ENCODE assay signal across 28 cellular contexts in the genomic region with DNA sequence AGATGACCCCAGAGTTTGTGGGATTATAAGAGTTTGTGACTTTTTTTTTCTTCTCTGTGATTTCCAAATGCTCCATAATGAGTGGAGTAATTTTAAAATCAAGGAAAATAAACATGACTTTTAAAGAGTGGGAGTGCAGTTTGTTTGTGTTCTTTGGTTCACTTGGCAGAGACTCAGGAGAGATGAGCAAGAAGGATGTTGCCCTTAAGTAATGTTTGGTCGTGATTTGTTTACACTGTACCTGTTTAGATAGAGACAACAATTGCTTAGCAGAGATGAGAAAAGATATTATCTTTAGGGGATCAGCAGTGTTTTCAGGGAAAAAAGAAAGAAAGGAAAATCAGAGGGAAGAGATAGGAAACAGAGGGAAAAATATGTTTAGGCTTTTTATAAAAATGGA.
DNase-seq lines count a peak whose midpoint lies in the region; ATAC-seq and TF ChIP-seq lines count a peak whose summit lies in the region.
"Had no signal": no experiment of that assay in that cellular context is flagged by ENCODE, and none has a peak within 500 bp of the region (broad histone marks: within the 10 kb centered on the region; RNA-seq: fewer than 3 reads in every experiment).

No MANE protein-coding gene starts in this region.

- TF ChIP-seq CTCF in AG09319 (IDR thresholded peaks at IDR 0.05; ENCODE audit: low read depth, low read length) (no peak), cardiac fibroblast (IDR thresholded peaks at IDR 0.05; ENCODE audit: low read depth, low read length) (no peak)

- no peaks in the 10 kb centered on the region for H3K9me3 ChIP-seq in SJCRH30 (replicated peaks)
- H3K9me3 ChIP-seq: breast epithelium, gastrocnemius medialis, testis, uterus had no signal

- H3K9me3 Mint-ChIP-seq in activated naive CD4-positive, alpha-beta T cell treated with anti-CD3 and anti-CD28 coated beads for 36 hours = peaks cover 3% of the 10 kb centered on the region
- H3K9me3 Mint-ChIP-seq: CD8-positive, alpha-beta T cell had no signal

- no peak overlapping the region for H3K4me3 ChIP-seq in cardiac fibroblast (replicated peaks in 1 of 2; ENCODE audit: low read depth in 2 of 2, low read length in 2 of 2)
- no peak overlapping the region for H3K4me3 ChIP-seq in SJCRH30
- H3K4me3 ChIP-seq: breast epithelium, gastrocnemius medialis, SK-N-MC, testis, uterus had no signal

- no peak overlapping the region for H3K4me3 Mint-ChIP-seq in activated naive CD4-positive, alpha-beta T cell treated with anti-CD3 and anti-CD28 coated beads for 36 hours
- H3K4me3 Mint-ChIP-seq: CD8-positive, alpha-beta T cell had no signal

- H3K27ac Mint-ChIP-seq in activated naive CD4-positive, alpha-beta T cell treated with anti-CD3 and anti-CD28 coated beads for 36 hours = no peak overlapping the region
- H3K27ac Mint-ChIP-seq: CD8-positive, alpha-beta T cell had no signal

- intact Hi-C loops in activated naive CD4-positive, alpha-beta T cell treated with anti-CD3 and anti-CD28 coated beads for 36 hours (cut with micrococcal nuclease) = no loop called here

- peak; percentile 44 for DNase-seq in AG09319 (ENCODE audit: extremely low read depth, low read depth)
- DNase-seq in LHCN-M2 (ENCODE audit: low read depth) = peak; percentile 36
- DNase-seq in cardiac fibroblast (ENCODE audit: low read depth in 2 of 2) = peak; percentile 45 to 72
- peak; percentile 88 for DNase-seq in iris pigment epithelial cell (ENCODE audit: low read depth)
- DNase-seq in NCI-H524 treated with DMSO at 0.1 percent for 48 hours (lab: John Stamatoyannopoulos, UW) = no peak
- DNase-seq in SJCRH30 = no peak
- no peak for DNase-seq in activated naive CD4-positive, alpha-beta T cell treated with anti-CD3 and anti-CD28 coated beads for 36 hours
- DNase-seq: activated CD4-positive, alpha-beta T cell treated with anti-CD3 and anti-CD28 coated beads, Interleukin-2, amount 50 U/mL, for 4 hours; activated CD8-positive, alpha-beta memory T cell treated with anti-CD3 and anti-CD28 coated beads, Interleukin-2, amount 50 U/mL, for 4 hours; activated effector memory CD4-positive, alpha-beta T cell treated with Interleukin-2 at 50 U/mL for 16 hours; CD8-positive, alpha-beta T cell; cortex of kidney; DMS53; gastrocnemius medialis; kidney; MM.1S; NCI-H1417 treated with DMSO at 0.1 percent for 48 hours; NCI-H2107; NK-92 treated with Interleukin-12 subunit alpha and Interleukin-12 subunit beta, amount 100 ng/mL, for 24 hours; RPMI8226; stimulated activated CD4-positive, alpha-beta T cell treated with anti-CD3 and anti-CD28 coated beads, Interleukin-2, amount 100 ng/mL, for 48 hours; stimulated activated naive CD4-positive, alpha-beta T cell; T-helper 2 cell; testis; uterus had no signal

- ATAC-seq in HG03571 (IDR thresholded peaks at IDR 0.05; ENCODE audit: unreplicated experiment) = no peak
- ATAC-seq: CD8-positive, alpha-beta T cell; gastrocnemius medialis had no signal

- H3K4me1 ChIP-seq in SJCRH30 = no peaks in the 10 kb centered on the region
- H3K4me1 ChIP-seq: breast epithelium, gastrocnemius medialis, testis, uterus had no signal

- no peaks in the 10 kb centered on the region for H3K4me1 Mint-ChIP-seq in activated naive CD4-positive, alpha-beta T cell treated with anti-CD3 and anti-CD28 coated beads for 36 hours (ENCODE audit: low read depth)

- H3K27me3 ChIP-seq in SJCRH30 = no peaks in the 10 kb centered on the region
- H3K27me3 ChIP-seq: breast epithelium, gastrocnemius medialis, testis, uterus had no signal

- no peaks in the 10 kb centered on the region for H3K27me3 Mint-ChIP-seq in activated naive CD4-positive, alpha-beta T cell treated with anti-CD3 and anti-CD28 coated beads for 36 hours (ENCODE audit: low read depth)

- H3K36me3 Mint-ChIP-seq in activated naive CD4-positive, alpha-beta T cell treated with anti-CD3 and anti-CD28 coated beads for 36 hours (ENCODE audit: low read depth) = no peaks in the 10 kb centered on the region
- H3K36me3 Mint-ChIP-seq: CD8-positive, alpha-beta T cell had no signal

- no peaks in the 10 kb centered on the region for H3K36me3 ChIP-seq in SJCRH30
- H3K36me3 ChIP-seq: breast epithelium, gastrocnemius medialis, uterus had no signal

- no peak overlapping the region for H3K27ac ChIP-seq in SJCRH30
- H3K27ac ChIP-seq: breast epithelium, gastrocnemius medialis, SK-N-MC, testis, uterus had no signal

- CTCF ChIA-PET in activated naive CD4-positive, alpha-beta T cell treated with anti-CD3 and anti-CD28 coated beads for 36 hours (lab: Charles Lee) = interaction anchor here (0.6 kb wide), 1 partner anchor 14 kb away, joined by 3 read pairs; no protein-coding TSS in a partner anchor

Comparison
In these comparisons a context has a peak if more than half of its experiments do, and no peak if none do; other contexts are left out.
1. DNase-seq: peak in AG09319 (single experiment), LHCN-M2 (single experiment), cardiac fibroblast (2 of 2) and iris pigment epithelial cell (single experiment); none in NCI-H524 treated with DMSO at 0.1 percent for 48 hours (single experiment), SJCRH30 (0 of 2) and activated naive CD4-positive, alpha-beta T cell treated with anti-CD3 and anti-CD28 coated beads for 36 hours (single experiment).